Comparison of ENCODE assay signal across 1 cellular context in the genomic region with DNA sequence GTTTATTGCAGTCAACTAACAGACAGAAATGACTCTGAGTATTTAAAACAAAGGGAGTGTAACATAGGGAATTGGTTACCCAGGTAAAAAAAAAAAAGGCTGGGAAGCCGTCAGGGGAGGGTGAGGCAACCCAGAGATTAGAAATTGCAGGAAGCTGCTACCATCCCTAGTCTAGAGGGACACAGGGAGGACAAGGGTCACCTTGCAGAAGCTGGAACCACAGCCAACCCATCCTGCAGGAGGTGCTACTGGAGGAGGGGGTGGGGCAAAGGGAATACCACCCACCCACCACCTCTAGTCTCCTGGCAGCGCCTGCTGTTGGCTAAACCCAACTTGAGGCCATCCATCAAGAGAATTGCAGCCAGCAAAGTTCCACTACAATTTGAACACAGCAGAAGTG.
TF ChIP-seq lines count a peak whose summit lies in the region.

No MANE protein-coding gene starts in this region.

TF ChIP-seq in SK-N-SH, 30 proteins besides CTCF, POLR2A, EP300 and RAD21:
- TF ChIP-seq REST (IDR thresholded peaks at IDR 0.05; ENCODE audit: low read depth, low read length) (no peak), FOXM1 (IDR thresholded peaks at IDR 0.05; ENCODE audit: low read depth) (no peak), ELF1 (IDR thresholded peaks at IDR 0.05) (no peak), RFX5 (IDR thresholded peaks at IDR 0.05; ENCODE audit: low read length) (no peak), SIN3A (IDR thresholded peaks at IDR 0.05; ENCODE audit: borderline replicate concordance, low read depth, low read length) (no peak), TAF1 (IDR thresholded peaks at IDR 0.05; ENCODE audit: borderline replicate concordance, low read depth, low read length) (no peak), JUND (IDR thresholded peaks at IDR 0.05) (no peak), SMC3 (IDR thresholded peaks at IDR 0.05; ENCODE audit: low read depth, low read length) (no peak), MXI1 (IDR thresholded peaks at IDR 0.05; ENCODE audit: low read depth, low read length) (no peak), USF2 (IDR thresholded peaks at IDR 0.05; ENCODE audit: borderline replicate concordance, low read depth, low read length) (no peak), POLR2AphosphoS5 (IDR thresholded peaks at IDR 0.05; ENCODE audit: low read depth, low read length) (no peak), CHD2 (IDR thresholded peaks at IDR 0.05; ENCODE audit: low read length, partially characterized antibody) (no peak), FOXJ3 (CRISPR knock-in tag; IDR thresholded peaks at IDR 0.05) (no peak), TCF12 (IDR thresholded peaks at IDR 0.05) (no peak), GABPA (IDR thresholded peaks at IDR 0.05; ENCODE audit: low read depth) (no peak), YY1 (IDR thresholded peaks at IDR 0.05; ENCODE audit: low read depth) (no peak)
- TF ChIP-seq, protein P1, sequence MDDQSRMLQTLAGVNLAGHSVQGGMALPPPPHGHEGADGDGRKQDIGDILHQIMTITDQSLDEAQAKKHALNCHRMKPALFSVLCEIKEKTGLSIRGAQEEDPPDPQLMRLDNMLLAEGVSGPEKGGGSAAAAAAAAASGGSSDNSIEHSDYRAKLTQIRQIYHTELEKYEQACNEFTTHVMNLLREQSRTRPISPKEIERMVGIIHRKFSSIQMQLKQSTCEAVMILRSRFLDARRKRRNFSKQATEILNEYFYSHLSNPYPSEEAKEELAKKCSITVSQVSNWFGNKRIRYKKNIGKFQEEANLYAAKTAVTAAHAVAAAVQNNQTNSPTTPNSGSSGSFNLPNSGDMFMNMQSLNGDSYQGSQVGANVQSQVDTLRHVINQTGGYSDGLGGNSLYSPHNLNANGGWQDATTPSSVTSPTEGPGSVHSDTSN (IDR thresholded peaks at IDR 0.05) = no peak
- TF ChIP-seq, protein P2, sequence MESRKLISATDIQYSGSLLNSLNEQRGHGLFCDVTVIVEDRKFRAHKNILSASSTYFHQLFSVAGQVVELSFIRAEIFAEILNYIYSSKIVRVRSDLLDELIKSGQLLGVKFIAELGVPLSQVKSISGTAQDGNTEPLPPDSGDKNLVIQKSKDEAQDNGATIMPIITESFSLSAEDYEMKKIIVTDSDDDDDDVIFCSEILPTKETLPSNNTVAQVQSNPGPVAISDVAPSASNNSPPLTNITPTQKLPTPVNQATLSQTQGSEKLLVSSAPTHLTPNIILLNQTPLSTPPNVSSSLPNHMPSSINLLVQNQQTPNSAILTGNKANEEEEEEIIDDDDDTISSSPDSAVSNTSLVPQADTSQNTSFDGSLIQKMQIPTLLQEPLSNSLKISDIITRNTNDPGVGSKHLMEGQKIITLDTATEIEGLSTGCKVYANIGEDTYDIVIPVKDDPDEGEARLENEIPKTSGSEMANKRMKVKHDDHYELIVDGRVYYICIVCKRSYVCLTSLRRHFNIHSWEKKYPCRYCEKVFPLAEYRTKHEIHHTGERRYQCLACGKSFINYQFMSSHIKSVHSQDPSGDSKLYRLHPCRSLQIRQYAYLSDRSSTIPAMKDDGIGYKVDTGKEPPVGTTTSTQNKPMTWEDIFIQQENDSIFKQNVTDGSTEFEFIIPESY (IDR thresholded peaks at IDR 0.05; ENCODE audit: borderline replicate concordance, low read depth) = no peak
TF ChIP-seq in SK-N-SH: peak in this region for 0.
